ENCODE assay signal across 23 cellular contexts in the genomic region with DNA sequence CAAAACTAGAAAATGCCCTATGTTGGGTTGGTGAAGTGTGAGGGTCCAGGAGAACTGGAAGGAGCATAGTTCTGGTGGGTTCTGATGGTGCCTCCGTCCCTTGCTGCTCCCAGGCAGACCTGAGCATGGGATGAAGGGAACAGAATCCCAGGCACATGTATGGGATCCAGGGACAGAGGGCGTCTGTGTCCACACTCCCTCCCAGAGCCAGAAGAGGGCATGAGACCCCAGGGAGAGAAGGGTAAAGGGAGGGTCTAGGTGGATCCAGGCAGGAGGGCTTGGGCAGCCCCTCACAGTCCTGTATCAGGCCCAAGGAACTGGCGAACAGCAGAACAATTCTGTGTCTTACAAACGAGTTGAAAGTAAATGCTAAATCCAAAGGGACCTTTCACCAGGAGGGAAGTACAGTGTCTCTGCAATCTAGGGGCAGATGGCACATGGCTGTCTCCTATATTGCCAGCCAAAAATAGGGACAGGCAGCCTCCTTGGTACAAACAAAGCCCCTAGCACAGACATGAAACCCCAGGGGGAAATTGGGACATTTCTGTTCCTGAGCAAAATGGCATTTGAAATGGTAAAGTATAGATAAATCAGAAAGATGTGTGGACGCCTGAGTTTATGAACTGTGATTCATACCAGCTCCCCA. TPM values are rescaled to one million over a fixed set of nuclear protein-coding genes. Genes with fewer than 3 reads are reported as not detected.
A peak's percentile ranks its signal among the peaks of the same experiment; 100 is the strongest.
DNase-seq lines count a peak whose midpoint lies in the region; ATAC-seq, FAIRE-seq and TF ChIP-seq lines count a peak whose summit lies in the region.
"Had no signal": no experiment of that assay in that cellular context is flagged by ENCODE, and none has a peak within 500 bp of the region (broad histone marks: within the 10 kb centered on the region; RNA-seq: fewer than 3 reads in every experiment).

No MANE protein-coding gene starts in this region.

- peak; percentile 63 for FAIRE-seq in HepG2 (lab: Jason Lieb, UNC)
- FAIRE-seq: endometrium, keratinocyte had no signal

- no peak overlapping the region for H2AFZ ChIP-seq in HepG2 (ENCODE audit: low read length)

- 3% methylated on average over 5 of the region's 5 CpGs for WGBS in HepG2 (ENCODE audit: low lambda C conversion rate)
- 28% methylated on average over 5 of the region's 5 CpGs for WGBS in right lobe of liver (ENCODE audit: insufficient coverage, low coverage, low lambda C conversion rate, missing lambda C conversion rate)
- 36 to 37% methylated on average over 5 of the region's 5 CpGs for WGBS in tibial nerve, 2 donors

- H3K27ac ChIP-seq in HepG2 (ENCODE audit: extremely low read length, insufficient read depth, low read length) (no peak overlapping the region), right lobe of liver (no peak overlapping the region), tibial nerve (no peak overlapping the region), foreskin keratinocyte (no peak overlapping the region)
- H3K27ac ChIP-seq: cardiac muscle cell, gastroesophageal sphincter, skin epidermis had no signal

- CTCF ChIA-PET in HepG2 (lab: Yijun Ruan, JAX; ENCODE audit: low intra/inter-chr PET ratio, low total read pairs) = interaction anchor here (0.7 kb wide), 1 partner anchor 66 kb away, joined by 3 read pairs; no protein-coding TSS in a partner anchor

- intact Hi-C loops in HepG2 (cut with micrococcal nuclease; ENCODE audit: unreplicated experiment) (no loop called here), right lobe of liver (cut with DNase I) (no loop called here)

- H3K36me3 ChIP-seq in HepG2 (replicated peaks in 1 of 2; ENCODE audit: control insufficient read depth in 1 of 2, insufficient read depth in 2 of 2, low read length in 2 of 2) (no peaks in the 10 kb centered on the region), right lobe of liver (no peaks in the 10 kb centered on the region), tibial nerve (no peaks in the 10 kb centered on the region)
- H3K36me3 ChIP-seq: cardiac muscle cell, gastroesophageal sphincter had no signal

- H3K9me3 ChIP-seq in HepG2 (ENCODE audit: low read length) (no peaks in the 10 kb centered on the region), right lobe of liver (no peaks in the 10 kb centered on the region), tibial nerve (no peaks in the 10 kb centered on the region)
- H3K9me3 ChIP-seq: gastroesophageal sphincter had no signal

- no peak overlapping the region for H3K4me3 Mint-ChIP-seq in endothelial cell (ENCODE audit: unreplicated experiment)
- H3K4me3 Mint-ChIP-seq: activated B cell treated with CpG ODN at 0.5 μM for 24 hours had no signal

- ATAC-seq in HepG2 (peak; percentile 91), right lobe of liver (no peak), HG02885 (IDR thresholded peaks at IDR 0.05; ENCODE audit: poor library complexity, unreplicated experiment) (no peak), foreskin keratinocyte (no peak)
- ATAC-seq: activated naive CD4-positive, alpha-beta T cell treated with anti-CD3 and anti-CD28 coated beads, Interleukin-2, amount 50 U/mL, for 72 hours; gastroesophageal sphincter had no signal

- peak; percentile 21 for DNase-seq in HepG2 (ENCODE audit: low spot score)
- DNase-seq in right lobe of liver = no peak
- DNase-seq in NCI-H2171 treated with DMSO at 0.1 percent for 48 hours (lab: John Stamatoyannopoulos, UW) = peak; percentile 96
- peak; percentile 17 for DNase-seq in endothelial cell (ENCODE audit: low spot score)
- no peak for DNase-seq in tibial nerve (ENCODE audit: low spot score in 2 of 2)
- DNase-seq in T-helper 9 cell = no peak
- DNase-seq in foreskin keratinocyte = no peak
- DNase-seq: activated B cell treated with CpG ODN at 0.5 μM for 24 hours; activated CD8-positive, alpha-beta memory T cell treated with anti-CD3 and anti-CD28 coated beads, Interleukin-2, amount 50 U/mL, for 48 hours; NCI-H2081 had no signal

- no peak overlapping the region for H3K4me2 ChIP-seq in HepG2 (ENCODE audit: low read depth, low read length)

- POLR2A ChIA-PET in HepG2 (lab: Yijun Ruan, JAX) = no interaction called here

- no peak overlapping the region for H3K9ac ChIP-seq in HepG2 (ENCODE audit: insufficient read depth, low read depth, low read length)

- TF ChIP-seq RAD21 in HepG2 (CRISPR knock-in tag; IDR thresholded peaks at IDR 0.05) = peak; percentile 63; the same call in 1 of the 2 replicates

- H3K4me1 ChIP-seq in HepG2 (ENCODE audit: insufficient read depth, low read length) = no peaks in the 10 kb centered on the region; the same call in 1 of the 2 replicates
- no peaks in the 10 kb centered on the region for H3K4me1 ChIP-seq in right lobe of liver
- H3K4me1 ChIP-seq in tibial nerve = no peaks in the 10 kb centered on the region
- H3K4me1 ChIP-seq in foreskin keratinocyte = no peaks in the 10 kb centered on the region
- H3K4me1 ChIP-seq: gastroesophageal sphincter had no signal

- no peaks in the 10 kb centered on the region for H3K79me2 ChIP-seq in HepG2 (ENCODE audit: insufficient read depth, low read length)

- BruUV-seq in HepG2 (replicated peaks; lab: Mats Ljungman, UMichigan) = no TSS peak

- H3K27ac Mint-ChIP-seq in endothelial cell (ENCODE audit: unreplicated experiment) = no peak overlapping the region
- H3K27ac Mint-ChIP-seq: activated B cell treated with CpG ODN at 0.5 μM for 24 hours had no signal

- TF ChIP-seq CTCF in HepG2 (CRISPR knock-in tag; IDR thresholded peaks at IDR 0.05) (peak; percentile 81), right lobe of liver (IDR thresholded peaks at IDR 0.05) (no peak), endothelial cell (IDR thresholded peaks at IDR 0.05; ENCODE audit: unreplicated experiment) (no peak), tibial nerve (IDR thresholded peaks at IDR 0.05) (no peak), foreskin keratinocyte (conservative IDR thresholded peaks at IDR 0.05) (no peak)

- H3K27me3 ChIP-seq in HepG2 (ENCODE audit: control insufficient read depth in 1 of 2, insufficient read depth in 2 of 2, low read length in 2 of 2) = peaks cover 2 to 30% of the 10 kb centered on the region in 2 experiments; a peak in 4 of 5 replicates
- H3K27me3 ChIP-seq in right lobe of liver = no peaks in the 10 kb centered on the region
- peaks cover 0 to 8% of the 10 kb centered on the region in 2 donors for H3K27me3 ChIP-seq in tibial nerve
- H3K27me3 ChIP-seq in foreskin keratinocyte = no peaks in the 10 kb centered on the region

- H4K20me1 ChIP-seq in HepG2 (ENCODE audit: insufficient read depth, low read length) = no peaks in the 10 kb centered on the region

- no peak for TF ChIP-seq POLR2A in HepG2 (IDR thresholded peaks at IDR 0.05; ENCODE audit: insufficient read depth in 1 of 2, low read depth in 2 of 2, low read length in 2 of 2)
- TF ChIP-seq POLR2A in right lobe of liver (IDR thresholded peaks at IDR 0.05) = no peak
- TF ChIP-seq POLR2A in tibial nerve (IDR thresholded peaks at IDR 0.05) = no peak

- in situ Hi-C loops in HepG2 (cut with HindIII; ENCODE audit: extremely low pct_ligation_motif_present, low pct_unique_long_range_greater_than_20kb) = no loop called here

- H3K4me1 Mint-ChIP-seq in endothelial cell (ENCODE audit: unreplicated experiment) = peaks cover 9% of the 10 kb centered on the region
- H3K4me1 Mint-ChIP-seq: activated B cell treated with CpG ODN at 0.5 μM for 24 hours had no signal

- H3K27me3 Mint-ChIP-seq in endothelial cell (ENCODE audit: unreplicated experiment) = peaks cover 4% of the 10 kb centered on the region

- H3K4me3 ChIP-seq in HepG2 (replicated peaks in 1 of 3; ENCODE audit: insufficient read depth in 1 of 3, low read depth in 2 of 3, low read length in 3 of 3) (no peak overlapping the region), right lobe of liver (no peak overlapping the region), tibial nerve (no peak overlapping the region)
- H3K4me3 ChIP-seq: cardiac muscle cell, gastroesophageal sphincter, skin epidermis had no signal

- no peak for TF ChIP-seq EP300 in HepG2 (IDR thresholded peaks at IDR 0.05; ENCODE audit: low read depth in 2 of 2, low read length in 2 of 2)
- no peak for TF ChIP-seq EP300 in HepG2 (CRISPR knock-in tag; IDR thresholded peaks at IDR 0.05; ENCODE audit: borderline replicate concordance)
- no peak for TF ChIP-seq EP300 in tibial nerve (IDR thresholded peaks at IDR 0.05)

- H3K9me3 Mint-ChIP-seq in endothelial cell (ENCODE audit: unreplicated experiment) = no peaks in the 10 kb centered on the region
- H3K9me3 Mint-ChIP-seq: activated B cell treated with CpG ODN at 0.5 μM for 24 hours; activated naive CD4-positive, alpha-beta T cell treated with anti-CD3 and anti-CD28 coated beads, Interleukin-2, amount 50 U/mL, for 72 hours; stimulated activated naive CD8-positive, alpha-beta T cell treated with anti-CD3 and anti-CD28 coated beads, Interleukin-15, amount 100 ng/mL, for 72 hours had no signal

- H3K36me3 Mint-ChIP-seq in endothelial cell (ENCODE audit: low read depth, unreplicated experiment) = no peaks in the 10 kb centered on the region
- H3K36me3 Mint-ChIP-seq: activated naive CD4-positive, alpha-beta T cell treated with anti-CD3 and anti-CD28 coated beads, Interleukin-2, amount 50 U/mL, for 72 hours had no signal

RNA-seq across cellular contexts. Expression of gene BPIFA1, which starts 2.5 kb away (rescaled TPM):
- total RNA-seq in HepG2 (2016; rRNA removed; fragmentation: Illumina TruSeq; extraction: Trizol) (not detected in 2 replicates), right lobe of liver (not detected), endothelial cell (ENCODE audit: unreplicated experiment) (not detected), tibial nerve (not detected), foreskin keratinocyte (not detected in 2 replicates)
- not detected in 2 replicates for total RNA-seq in HepG2 (2016; cell fraction: cytosol; rRNA removed; fragmentation: Illumina TruSeq; extraction: Trizol; ENCODE audit: low read depth)
- total RNA-seq in HepG2 (2016; cell fraction: insoluble cytoplasmic fraction; rRNA removed; fragmentation: Illumina TruSeq; extraction: Trizol) = not detected in 2 replicates
- total RNA-seq in HepG2 (2016; cell fraction: membrane; rRNA removed; fragmentation: Illumina TruSeq; extraction: Trizol) = not detected in 2 replicates
- total RNA-seq in HepG2 (2016; cell fraction: nucleus; rRNA removed; fragmentation: Illumina TruSeq; extraction: Trizol) = not detected in 2 replicates
- polyA plus RNA-seq in HepG2 (2011; rRNA removed) (not detected in 2 replicates), foreskin keratinocyte (not detected in 2 replicates)
- not detected in 2 replicates for polyA plus RNA-seq in HepG2 (2011; cell fraction: cytosol; rRNA removed)
- polyA plus RNA-seq in HepG2 (2011; cell fraction: nucleus; rRNA removed) = not detected in 2 replicates
- not detected in 2 replicates for polyA plus RNA-seq in HepG2 (2012)
- polyA plus RNA-seq in HepG2 (2016; cell fraction: cytosol; fragmentation: Illumina TruSeq; extraction: Trizol; ENCODE audit: low read depth) = not detected in 2 replicates
- polyA plus RNA-seq in HepG2 (2016; cell fraction: insoluble cytoplasmic fraction; fragmentation: Illumina TruSeq; extraction: Trizol; ENCODE audit: low read depth) = not detected in 2 replicates
- polyA plus RNA-seq in HepG2 (2016; cell fraction: membrane; fragmentation: Illumina TruSeq; extraction: Trizol; ENCODE audit: low read depth) = not detected in 2 replicates
- not detected in 2 replicates for polyA plus RNA-seq in HepG2 (2016; cell fraction: nucleus; fragmentation: Illumina TruSeq; extraction: Trizol; ENCODE audit: insufficient read depth, low read depth)
- not detected in 2 replicates for polyA minus RNA-seq in HepG2 (2011; rRNA and poly(A)+ RNA removed; ENCODE audit: low replicate concordance)
- polyA minus RNA-seq in HepG2 (2011; cell fraction: cytosol; rRNA and poly(A)+ RNA removed) = not detected in 2 replicates
- polyA minus RNA-seq in HepG2 (2011; cell fraction: nucleus; rRNA and poly(A)+ RNA removed) = not detected in 2 replicates
- total RNA-seq: activated B cell treated with CpG ODN at 0.5 μM for 24 hours; activated naive CD4-positive, alpha-beta T cell treated with anti-CD3 and anti-CD28 coated beads, Interleukin-2, amount 50 U/mL, for 72 hours; cardiac muscle cell; Daoy; gastroesophageal sphincter; M059J; mononuclear cell; OCI-LY7; osteocyte had no signal
- polyA plus RNA-seq: cardiac muscle cell, keratinocyte had no signal

RNA-seq across cellular contexts. Expression of gene BPIFA3, which starts 16.1 kb away (rescaled TPM):
- not detected in 2 replicates for total RNA-seq in HepG2 (2016; rRNA removed; fragmentation: Illumina TruSeq; extraction: Trizol)
- not detected in 2 replicates for total RNA-seq in HepG2 (2016; cell fraction: cytosol; rRNA removed; fragmentation: Illumina TruSeq; extraction: Trizol; ENCODE audit: low read depth)
- total RNA-seq in HepG2 (2016; cell fraction: insoluble cytoplasmic fraction; rRNA removed; fragmentation: Illumina TruSeq; extraction: Trizol) = not detected in 2 replicates
- not detected in 2 replicates for total RNA-seq in HepG2 (2016; cell fraction: membrane; rRNA removed; fragmentation: Illumina TruSeq; extraction: Trizol)
- total RNA-seq in HepG2 (2016; cell fraction: nucleus; rRNA removed; fragmentation: Illumina TruSeq; extraction: Trizol) = not detected in 2 replicates
- polyA plus RNA-seq in HepG2 (2011; rRNA removed) = not detected in 2 replicates
- not detected in 2 replicates for polyA plus RNA-seq in HepG2 (2011; cell fraction: cytosol; rRNA removed)
- not detected in 2 replicates for polyA plus RNA-seq in HepG2 (2011; cell fraction: nucleus; rRNA removed)
- polyA plus RNA-seq in HepG2 (2012) = not detected in 2 replicates
- polyA plus RNA-seq in HepG2 (2016; cell fraction: cytosol; fragmentation: Illumina TruSeq; extraction: Trizol; ENCODE audit: low read depth) = not detected in 2 replicates
- polyA plus RNA-seq in HepG2 (2016; cell fraction: insoluble cytoplasmic fraction; fragmentation: Illumina TruSeq; extraction: Trizol; ENCODE audit: low read depth) = not detected in 2 replicates
- not detected in 2 replicates for polyA plus RNA-seq in HepG2 (2016; cell fraction: membrane; fragmentation: Illumina TruSeq; extraction: Trizol; ENCODE audit: low read depth)
- polyA plus RNA-seq in HepG2 (2016; cell fraction: nucleus; fragmentation: Illumina TruSeq; extraction: Trizol; ENCODE audit: insufficient read depth, low read depth) = not detected in 2 replicates
- not detected in 2 replicates for polyA minus RNA-seq in HepG2 (2011; rRNA and poly(A)+ RNA removed; ENCODE audit: low replicate concordance)
- not detected in 2 replicates for polyA minus RNA-seq in HepG2 (2011; cell fraction: cytosol; rRNA and poly(A)+ RNA removed)
- polyA minus RNA-seq in HepG2 (2011; cell fraction: nucleus; rRNA and poly(A)+ RNA removed) = not detected in 2 replicates
- total RNA-seq in right lobe of liver = not detected
- not detected for total RNA-seq in endothelial cell (ENCODE audit: unreplicated experiment)
- not detected for total RNA-seq in tibial nerve
- not detected in 2 replicates for total RNA-seq in foreskin keratinocyte
- polyA plus RNA-seq in foreskin keratinocyte = not detected in 2 replicates
- total RNA-seq: activated B cell treated with CpG ODN at 0.5 μM for 24 hours; activated naive CD4-positive, alpha-beta T cell treated with anti-CD3 and anti-CD28 coated beads, Interleukin-2, amount 50 U/mL, for 72 hours; cardiac muscle cell; Daoy; gastroesophageal sphincter; M059J; mononuclear cell; OCI-LY7; osteocyte had no signal
- polyA plus RNA-seq: cardiac muscle cell, keratinocyte had no signal

RNA-seq across cellular contexts. Expression of gene BPIFB1, which starts 49.8 kb away (rescaled TPM):
- 0.18 and 0.82 TPM in 2 replicates for total RNA-seq in HepG2 (2016; rRNA removed; fragmentation: Illumina TruSeq; extraction: Trizol)
- 0.18 TPM in 1 of 2 replicates, not detected in the other for total RNA-seq in HepG2 (2016; cell fraction: cytosol; rRNA removed; fragmentation: Illumina TruSeq; extraction: Trizol; ENCODE audit: low read depth)
- total RNA-seq in HepG2 (2016; cell fraction: insoluble cytoplasmic fraction; rRNA removed; fragmentation: Illumina TruSeq; extraction: Trizol) = 0.34 and 0.56 TPM in 2 replicates
- total RNA-seq in HepG2 (2016; cell fraction: membrane; rRNA removed; fragmentation: Illumina TruSeq; extraction: Trizol) = 0.28 TPM in 2 replicates
- total RNA-seq in HepG2 (2016; cell fraction: nucleus; rRNA removed; fragmentation: Illumina TruSeq; extraction: Trizol) = 0.59 and 0.75 TPM in 2 replicates
- 4.4 and 9.2 TPM in 2 replicates for polyA plus RNA-seq in HepG2 (2011; rRNA removed)
- 3.2 and 5.0 TPM in 2 replicates for polyA plus RNA-seq in HepG2 (2011; cell fraction: cytosol; rRNA removed)
- 5.1 and 7.3 TPM in 2 replicates for polyA plus RNA-seq in HepG2 (2011; cell fraction: nucleus; rRNA removed)
- polyA plus RNA-seq in HepG2 (2012) = 7.9 and 12.0 TPM in 2 replicates
- polyA plus RNA-seq in HepG2 (2016; cell fraction: cytosol; fragmentation: Illumina TruSeq; extraction: Trizol; ENCODE audit: low read depth) = 0.26 and 0.36 TPM in 2 replicates
- polyA plus RNA-seq in HepG2 (2016; cell fraction: insoluble cytoplasmic fraction; fragmentation: Illumina TruSeq; extraction: Trizol; ENCODE audit: low read depth) = 0.54 and 0.91 TPM in 2 replicates
- 0.17 and 0.40 TPM in 2 replicates for polyA plus RNA-seq in HepG2 (2016; cell fraction: membrane; fragmentation: Illumina TruSeq; extraction: Trizol; ENCODE audit: low read depth)
- polyA plus RNA-seq in HepG2 (2016; cell fraction: nucleus; fragmentation: Illumina TruSeq; extraction: Trizol; ENCODE audit: insufficient read depth, low read depth) = 0.97 and 1.00 TPM in 2 replicates
- 3.7 TPM in 1 of 2 replicates, not detected in the other for polyA minus RNA-seq in HepG2 (2011; rRNA and poly(A)+ RNA removed; ENCODE audit: low replicate concordance)
- 0.44 and 1.6 TPM in 2 replicates for polyA minus RNA-seq in HepG2 (2011; cell fraction: cytosol; rRNA and poly(A)+ RNA removed)
- polyA minus RNA-seq in HepG2 (2011; cell fraction: nucleus; rRNA and poly(A)+ RNA removed) = 1.7 and 2.0 TPM in 2 replicates
- total RNA-seq in right lobe of liver = not detected
- not detected for total RNA-seq in endothelial cell (ENCODE audit: unreplicated experiment)
- total RNA-seq in tibial nerve = not detected
- total RNA-seq in foreskin keratinocyte = not detected in 2 replicates
- not detected in 2 replicates for polyA plus RNA-seq in foreskin keratinocyte
- total RNA-seq: activated B cell treated with CpG ODN at 0.5 μM for 24 hours; activated naive CD4-positive, alpha-beta T cell treated with anti-CD3 and anti-CD28 coated beads, Interleukin-2, amount 50 U/mL, for 72 hours; cardiac muscle cell; Daoy; M059J; mononuclear cell; OCI-LY7; osteocyte had no signal
- polyA plus RNA-seq: cardiac muscle cell, keratinocyte had no signal

Comparison
In these comparisons a context has a peak if more than half of its experiments do, and no peak if none do; other contexts are left out.
1. DNase-seq: peak in HepG2 (single experiment), NCI-H2171 treated with DMSO at 0.1 percent for 48 hours (single experiment) and endothelial cell (single experiment); none in right lobe of liver (0 of 3), tibial nerve (0 of 2), T-helper 9 cell (single experiment) and foreskin keratinocyte (0 of 2).